ENCODE assay signal across 1 cellular context in genomic region chr19:15031675-15032074, GRCh38.
TF ChIP-seq lines count a peak whose summit lies in the region.

No MANE protein-coding gene starts in this region.

TF ChIP-seq in K562, 482 proteins besides CTCF, POLR2A, EP300 and RAD21 (continued from another document):
- TF ChIP-seq ZBTB40 (IDR thresholded peaks at IDR 0.05) (peak; percentile 29; the same call in 1 of the 2 replicates), ZBTB40 (CRISPR knock-in tag; IDR thresholded peaks at IDR 0.05) (no peak), FOXO4 (CRISPR knock-in tag; IDR thresholded peaks at IDR 0.05) (no peak), STAG1 (CRISPR knock-in tag; IDR thresholded peaks at IDR 0.05; ENCODE audit: borderline replicate concordance) (no peak), NR2C1 (IDR thresholded peaks at IDR 0.05) (peak; percentile 77), NR2C1 (tag; IDR thresholded peaks at IDR 0.05) (peak; percentile 69), SAP30 (IDR thresholded peaks at IDR 0.05; ENCODE audit: borderline replicate concordance, insufficient read depth, low read depth, low read length, poor library complexity, severe bottlenecking) (no peak), BDP1 (IDR thresholded peaks at IDR 0.05; ENCODE audit: insufficient read depth, insufficient read length) (no peak), E2F6 (IDR thresholded peaks at IDR 0.05; ENCODE audit: borderline replicate concordance in 1 of 2, extremely low read depth in 1 of 2, insufficient read depth in 1 of 2, insufficient read length in 1 of 2, low read depth in 1 of 2, low read length in 1 of 2, poor library complexity in 1 of 2, severe bottlenecking in 1 of 2) (no peak), NR2C2 (CRISPR knock-in tag; IDR thresholded peaks at IDR 0.05) (no peak), NR2C2 (tag; IDR thresholded peaks at IDR 0.05) (peak; percentile 41; the same call in 1 of the 2 replicates), ZBTB43 (CRISPR knock-in tag; IDR thresholded peaks at IDR 0.05) (no peak), MYC (IDR thresholded peaks at IDR 0.05; ENCODE audit: low read depth, low read length) (no peak), MYC (CRISPR knock-in tag; IDR thresholded peaks at IDR 0.05; ENCODE audit: borderline replicate concordance, low read depth) (no peak), RAD51 (IDR thresholded peaks at IDR 0.05; ENCODE audit: borderline replicate concordance, low read depth) (no peak)
